In the genomic region with DNA sequence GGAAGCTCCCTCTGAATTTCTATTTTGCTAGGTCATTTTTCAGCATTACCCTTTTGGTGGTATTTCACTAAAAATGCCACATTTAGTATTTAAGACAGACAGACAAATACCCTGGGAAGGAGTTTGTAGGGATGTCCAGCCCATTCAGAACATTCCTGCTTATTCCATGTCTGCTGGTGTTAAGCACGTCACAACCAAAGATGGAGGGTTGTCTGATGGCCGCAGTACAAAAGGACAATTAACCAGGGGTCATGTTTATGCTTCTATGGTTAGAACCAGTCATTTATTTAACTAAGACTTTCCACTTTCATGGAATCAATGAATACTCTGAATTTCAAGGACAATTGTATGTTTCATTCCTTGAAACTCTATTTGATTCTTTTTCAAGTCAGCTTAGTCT, we compare ENCODE assay signal across 24 cellular contexts. TPM values are rescaled to one million over a fixed set of nuclear protein-coding genes. Genes with fewer than 3 reads are reported as not detected.
A peak's percentile ranks its signal among the peaks of the same experiment; 100 is the strongest.
DNase-seq lines count a peak whose midpoint lies in the region; ATAC-seq, FAIRE-seq and TF ChIP-seq lines count a peak whose summit lies in the region.
"Had no signal": no experiment of that assay in that cellular context is flagged by ENCODE, and none has a peak within 500 bp of the region (broad histone marks: within the 10 kb centered on the region; RNA-seq: fewer than 3 reads in every experiment).

No MANE protein-coding gene starts in this region.

- FAIRE-seq in A549 (lab: Jason Lieb, UNC) (peak; percentile 49), HTR-8/SVneo (lab: Jason Lieb, UNC) (peak; percentile 26)
- FAIRE-seq: D721Med, G401.6, GM12891, GM19239 had no signal

- DNase-seq in A549 (ENCODE audit: low read depth in 1 of 2, low spot score in 1 of 2) = no peak
- no peak for DNase-seq in HTR-8/SVneo (ENCODE audit: insufficient read length, low spot score)
- peak; percentile 20 for DNase-seq in amniotic epithelial cell (ENCODE audit: low read depth)
- DNase-seq in mesothelial cell of epicardium (ENCODE audit: low spot score in 2 of 2, unreplicated experiment in 2 of 2) = no peak
- no peak for DNase-seq in C1 segment of cervical spinal cord (lab: John Stamatoyannopoulos, UW)
- DNase-seq in SW480 (ENCODE audit: low spot score) = no peak
- no peak for DNase-seq in GOT3 (lab: John Stamatoyannopoulos, UW)
- DNase-seq: ACHN; BE2C; Caco-2; Calu3; CD4-positive, alpha-beta T cell; CD8-positive, alpha-beta T cell; DMS79 treated with DMSO at 0.1 percent for 48 hours; GF-D8 had no signal

- peaks cover 2% of the 10 kb centered on the region for H3K36me3 Mint-ChIP-seq in mesothelial cell of epicardium
- H3K36me3 Mint-ChIP-seq: CD8-positive, alpha-beta T cell had no signal

- H3K27ac Mint-ChIP-seq in mesothelial cell of epicardium = peak overlapping the region; percentile 40
- H3K27ac Mint-ChIP-seq: CD4-positive, alpha-beta T cell; CD8-positive, alpha-beta T cell had no signal

- no peak for ATAC-seq in A549
- ATAC-seq in GM21390 (IDR thresholded peaks at IDR 0.05; ENCODE audit: unreplicated experiment) = no peak
- ATAC-seq: CD8-positive, alpha-beta T cell had no signal

- WGBS in A549 (ENCODE audit: missing lambda C conversion rate) = 88% methylated on average over 2 of the region's 2 CpGs

- POLR2A ChIA-PET in A549 (lab: Yijun Ruan, JAX) = no interaction called here

- no peak for TF ChIP-seq POLR2A in A549 (IDR thresholded peaks at IDR 0.05; ENCODE audit: low read length)

- TF ChIP-seq EP300 in A549 (IDR thresholded peaks at IDR 0.05) = no peak

- H3K4me3 Mint-ChIP-seq in mesothelial cell of epicardium = no peak overlapping the region
- H3K4me3 Mint-ChIP-seq: CD4-positive, alpha-beta T cell; CD8-positive, alpha-beta T cell had no signal

- CTCF ChIA-PET in A549 (lab: Yijun Ruan, JAX) = interaction anchor here (0.6 to 1.4 kb wide), 4 partner anchors 8 to 923 kb away, joined by 3 to 5 read pairs (median 4); no protein-coding TSS in a partner anchor

- H3K4me3 ChIP-seq in A549 = no peak overlapping the region
- H3K4me3 ChIP-seq: BLaER1 had no signal

- H3K27ac ChIP-seq in A549 = no peak overlapping the region
- H3K27ac ChIP-seq: 22Rv1, BLaER1, C4-2B had no signal

- H3K4me1 ChIP-seq in A549 = 0 out of 3 replicates have a peak, but pooled peaks cover 5% of the 10 kb centered on the region

- peaks cover 53% of the 10 kb centered on the region for H3K4me1 Mint-ChIP-seq in mesothelial cell of epicardium

- no peaks in the 10 kb centered on the region for H3K9me3 ChIP-seq in A549
- H3K9me3 ChIP-seq: BE2C, BLaER1, Caco-2 had no signal

- no peaks in the 10 kb centered on the region for H3K27me3 Mint-ChIP-seq in mesothelial cell of epicardium (ENCODE audit: low read depth)

- TF ChIP-seq RAD21 in A549 (conservative IDR thresholded peaks at IDR 0.05 in 1 of 2, IDR thresholded peaks at IDR 0.05 in 1 of 2) = no peak

- H3K4me2 ChIP-seq in A549 = no peak overlapping the region
- H3K4me2 ChIP-seq: BLaER1 had no signal

- H3K9me3 Mint-ChIP-seq in mesothelial cell of epicardium = peaks cover 3% of the 10 kb centered on the region
- H3K9me3 Mint-ChIP-seq: CD4-positive, alpha-beta T cell; CD8-positive, alpha-beta T cell had no signal

- TF ChIP-seq CTCF in A549 (IDR thresholded peaks at IDR 0.05) (no peak), mesothelial cell of epicardium (IDR thresholded peaks at IDR 0.05; ENCODE audit: unreplicated experiment) (no peak)

TF ChIP-seq in A549, 52 proteins besides CTCF, POLR2A, EP300 and RAD21:
- TF ChIP-seq TFCP2L1 (CRISPR knock-in tag; IDR thresholded peaks at IDR 0.05) (no peak), HDAC2 (IDR thresholded peaks at IDR 0.05) (no peak), ZNF302 (CRISPR knock-in tag; IDR thresholded peaks at IDR 0.05) (no peak), E2F6 (IDR thresholded peaks at IDR 0.05; ENCODE audit: borderline replicate concordance, low read depth) (no peak), ZFP36 (IDR thresholded peaks at IDR 0.05; ENCODE audit: borderline replicate concordance, partially characterized antibody) (no peak), POLR2AphosphoS2 (conservative IDR thresholded peaks at IDR 0.05; ENCODE audit: low read length) (no peak), EHMT2 (IDR thresholded peaks at IDR 0.05; ENCODE audit: low read depth) (no peak), ESRRA (IDR thresholded peaks at IDR 0.05; ENCODE audit: borderline replicate concordance, low read length) (no peak), HOXA7 (CRISPR knock-in tag; IDR thresholded peaks at IDR 0.05) (no peak), RARB (CRISPR knock-in tag; IDR thresholded peaks at IDR 0.05) (no peak)
- TF ChIP-seq, protein P1, sequence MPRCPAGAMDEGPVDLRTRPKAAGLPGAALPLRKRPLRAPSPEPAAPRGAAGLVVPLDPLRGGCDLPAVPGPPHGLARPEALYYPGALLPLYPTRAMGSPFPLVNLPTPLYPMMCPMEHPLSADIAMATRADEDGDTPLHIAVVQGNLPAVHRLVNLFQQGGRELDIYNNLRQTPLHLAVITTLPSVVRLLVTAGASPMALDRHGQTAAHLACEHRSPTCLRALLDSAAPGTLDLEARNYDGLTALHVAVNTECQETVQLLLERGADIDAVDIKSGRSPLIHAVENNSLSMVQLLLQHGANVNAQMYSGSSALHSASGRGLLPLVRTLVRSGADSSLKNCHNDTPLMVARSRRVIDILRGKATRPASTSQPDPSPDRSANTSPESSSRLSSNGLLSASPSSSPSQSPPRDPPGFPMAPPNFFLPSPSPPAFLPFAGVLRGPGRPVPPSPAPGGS (IDR thresholded peaks at IDR 0.05) = no peak

RNA-seq across cellular contexts. Expression of gene TBX4, which starts 46.4 kb away (rescaled TPM):
- polyA plus RNA-seq in A549 (2011; rRNA removed) (0.18 and 0.33 TPM in 2 replicates), A549 (2017; fragmentation: RNase III; extraction: RNeasy Plus Mini Kit Qiagen cat#74134 plus additional on column Dnase treatment) (0.14 to 0.25 TPM (median 0.17 TPM) in 3 replicates)
- polyA plus RNA-seq in A549 (2012; cell fraction: cytosol; rRNA removed) = 0.07 and 0.08 TPM in 2 replicates
- 0.11 and 0.28 TPM in 2 replicates for polyA plus RNA-seq in A549 (2012; cell fraction: nucleus; rRNA removed)
- 0.17 TPM in 1 of 2 replicates, not detected in the other for polyA minus RNA-seq in A549 (2011; rRNA and poly(A)+ RNA removed)
- 51.9 to 56.6 TPM (median 54.2 TPM) in 3 replicates for total RNA-seq in mesothelial cell of epicardium
- total RNA-seq: A673; Calu3; CD4-positive, alpha-beta T cell; CD8-positive, alpha-beta T cell had no signal
